Comparison of ENCODE assay signal across 1 cellular context in genomic region chr6:82608365-82608764, GRCh38.
TF ChIP-seq lines count a peak whose summit lies in the region.

No MANE protein-coding gene starts in this region.

TF ChIP-seq in HepG2, 621 proteins besides CTCF, POLR2A, EP300 and RAD21 (continued from another document):
- TF ChIP-seq MAX (IDR thresholded peaks at IDR 0.05), result no peak
- TF ChIP-seq ZNF484 (CRISPR knock-in tag; IDR thresholded peaks at IDR 0.05; ENCODE audit: borderline replicate concordance, low read depth), result no peak
- no peak for TF ChIP-seq FUBP1 (CRISPR knock-in tag; IDR thresholded peaks at IDR 0.05; ENCODE audit: borderline replicate concordance)
- no peak for TF ChIP-seq ZNF580 (CRISPR knock-in tag; IDR thresholded peaks at IDR 0.05; ENCODE audit: borderline replicate concordance, low read depth)
- TF ChIP-seq ZNF17 (CRISPR knock-in tag; IDR thresholded peaks at IDR 0.05), result no peak
- TF ChIP-seq ATF2 (CRISPR knock-in tag; IDR thresholded peaks at IDR 0.05), result no peak
- TF ChIP-seq ZNF343 (CRISPR knock-in tag; IDR thresholded peaks at IDR 0.05), result no peak
- no peak for TF ChIP-seq ZNF766 (CRISPR knock-in tag; IDR thresholded peaks at IDR 0.05; ENCODE audit: borderline replicate concordance)
- TF ChIP-seq KDM4B (CRISPR knock-in tag; IDR thresholded peaks at IDR 0.05), result no peak
- no peak for TF ChIP-seq RFX1 (IDR thresholded peaks at IDR 0.05)
- TF ChIP-seq SP1 (IDR thresholded peaks at IDR 0.05), result no peak
- no peak for TF ChIP-seq SP1 (CRISPR knock-in tag; IDR thresholded peaks at IDR 0.05)
- TF ChIP-seq RBM39 (IDR thresholded peaks at IDR 0.05; ENCODE audit: low read depth, low read length, poor library complexity, severe bottlenecking), result no peak
- TF ChIP-seq ZNF451 (CRISPR knock-in tag; IDR thresholded peaks at IDR 0.05), result no peak
- TF ChIP-seq SOX5 (CRISPR knock-in tag; IDR thresholded peaks at IDR 0.05; ENCODE audit: borderline replicate concordance), result no peak
